ENCODE assay signal across 25 cellular contexts in the genomic region with DNA sequence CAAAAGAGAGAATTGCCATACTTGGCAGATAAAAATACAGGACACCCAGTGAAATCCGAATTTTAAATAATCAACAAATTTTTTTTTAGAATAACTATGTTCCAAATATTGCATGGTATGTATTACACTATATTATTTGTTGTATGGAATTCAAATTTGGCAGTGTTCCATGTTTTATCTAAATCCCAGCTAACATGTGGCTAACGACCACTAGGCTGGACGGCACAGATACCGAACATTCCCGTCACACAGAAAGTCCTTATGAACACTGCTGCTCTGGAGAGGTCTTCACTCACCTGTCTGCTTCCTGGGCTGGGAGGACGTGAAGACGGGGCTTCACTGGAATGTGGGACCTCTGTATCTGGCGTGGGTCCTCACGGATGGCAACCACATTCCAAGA. TPM values are rescaled to one million over a fixed set of nuclear protein-coding genes. Genes with fewer than 3 reads are reported as not detected.
DNase-seq lines count a peak whose midpoint lies in the region; TF ChIP-seq lines count a peak whose summit lies in the region.
"Had no signal": no experiment of that assay in that cellular context is flagged by ENCODE, and none has a peak within 500 bp of the region (broad histone marks: within the 10 kb centered on the region; RNA-seq: fewer than 3 reads in every experiment).

No MANE protein-coding gene starts in this region.

- H3K4me3 Mint-ChIP-seq in osteocyte (ENCODE audit: unreplicated experiment) = peak overlapping the region; percentile 16
- no peak overlapping the region for H3K4me3 Mint-ChIP-seq in type B pancreatic cell
- H3K4me3 Mint-ChIP-seq: activated CD4-positive, alpha-beta T cell treated with anti-CD3 and anti-CD28 coated beads, Interleukin-2, amount 10 ng/mL, durations not matched to agents 24 days and 14 days; activated naive CD8-positive, alpha-beta T cell treated with anti-CD3 and anti-CD28 coated beads, Interleukin-2, amount 50 U/mL, for 24 hours; activated T-cell treated with anti-CD3 and anti-CD28 coated beads, Interleukin-2, amount 50 U/mL, for 4 hours; CD8-positive, alpha-beta memory T cell; nephron progenitor cell had no signal

- H3K4me1 Mint-ChIP-seq in osteocyte (ENCODE audit: unreplicated experiment) = peaks cover 87% of the 10 kb centered on the region
- peaks cover 46% of the 10 kb centered on the region for H3K4me1 Mint-ChIP-seq in type B pancreatic cell (ENCODE audit: unreplicated experiment)

- H3K4me1 ChIP-seq in left ventricle myocardium inferior (peaks cover 39% of the 10 kb centered on the region), right atrium auricular region (peaks cover 0 to 32% of the 10 kb centered on the region in 2 donors), vagina (peaks cover 47% of the 10 kb centered on the region)

- DNase-seq in left ventricle myocardium inferior (no peak), right atrium auricular region (ENCODE audit: low spot score) (no peak), fibroblast of villous mesenchyme (ENCODE audit: low read depth) (peak; percentile 39), osteocyte (ENCODE audit: extremely low spot score, unreplicated experiment) (no peak), vagina (ENCODE audit: extremely low spot score in 2 of 2) (no peak), type B pancreatic cell (ENCODE audit: extremely low spot score, unreplicated experiment) (no peak), GM13976 (ENCODE audit: low spot score) (no peak), middle frontal gyrus (ENCODE audit: extremely low spot score, low spot score) (no peak)
- DNase-seq: activated CD4-positive, alpha-beta T cell treated with anti-CD3 and anti-CD28 coated beads, Interleukin-2, amount 10 ng/mL, durations not matched to agents 24 days and 14 days; activated gamma-delta T cell treated with Interleukin-2 at 50 U/mL for 16 hours; activated naive CD8-positive, alpha-beta T cell treated with anti-CD3 and anti-CD28 coated beads, Interleukin-2, amount 50 U/mL, for 24 hours; activated T-cell treated with anti-CD3 and anti-CD28 coated beads, Interleukin-2, amount 50 U/mL, for 4 hours; body of pancreas; CD8-positive, alpha-beta memory T cell; DMS 273 treated with DMSO at 0.1 percent for 48 hours; effector CD4-positive, alpha-beta T cell; left lung; NCI-H1105; NCI-H1930; NCI-H2227 treated with DMSO at 0.1 percent for 48 hours; NCI-H526 treated with DMSO at 0.1 percent for 48 hours; nephron progenitor cell; Right ventricle myocardium superior; stimulated activated naive CD4-positive, alpha-beta T cell; T-helper 2 cell had no signal

- TF ChIP-seq POLR2A in vagina (IDR thresholded peaks at IDR 0.05) = no peak

- TF ChIP-seq CTCF in left ventricle myocardium inferior (IDR thresholded peaks at IDR 0.05; ENCODE audit: borderline replicate concordance) = no peak
- TF ChIP-seq CTCF in right atrium auricular region (IDR thresholded peaks at IDR 0.05) = no peak
- no peak for TF ChIP-seq CTCF in fibroblast of villous mesenchyme (IDR thresholded peaks at IDR 0.05; ENCODE audit: insufficient read depth, low read depth, low read length)
- no peak for TF ChIP-seq CTCF in osteocyte (IDR thresholded peaks at IDR 0.05)
- TF ChIP-seq CTCF in vagina (IDR thresholded peaks at IDR 0.05) = no peak
- TF ChIP-seq CTCF in type B pancreatic cell (conservative IDR thresholded peaks at IDR 0.05) = no peak
- no peak for TF ChIP-seq CTCF in GM13976 (IDR thresholded peaks at IDR 0.05; ENCODE audit: borderline replicate concordance, control extremely low read depth, extremely low read depth, insufficient read depth, missing control alignments)

- peaks cover 11% of the 10 kb centered on the region for H3K9me3 ChIP-seq in left ventricle myocardium inferior (replicated peaks)
- H3K9me3 ChIP-seq in right atrium auricular region = no peaks in the 10 kb centered on the region
- H3K9me3 ChIP-seq in vagina = no peaks in the 10 kb centered on the region
- H3K9me3 ChIP-seq: body of pancreas had no signal

- H3K27me3 Mint-ChIP-seq in osteocyte (ENCODE audit: unreplicated experiment) (no peaks in the 10 kb centered on the region), type B pancreatic cell (no peaks in the 10 kb centered on the region)
- H3K27me3 Mint-ChIP-seq: activated CD4-positive, alpha-beta T cell treated with anti-CD3 and anti-CD28 coated beads, Interleukin-2, amount 10 ng/mL, durations not matched to agents 24 days and 14 days had no signal

- H3K27ac ChIP-seq in left ventricle myocardium inferior (replicated peaks) (peak overlapping the region; percentile 71), right atrium auricular region (peak overlapping the region in 1 of 2 donors; percentile 49), vagina (peak overlapping the region; percentile 74)

- H3K4me3 ChIP-seq in left ventricle myocardium inferior (no peak overlapping the region), right atrium auricular region (no peak overlapping the region), fibroblast of villous mesenchyme (ENCODE audit: low read depth, low read length) (no peak overlapping the region), vagina (no peak overlapping the region)
- H3K4me3 ChIP-seq: body of pancreas, left lung had no signal

- H3K36me3 Mint-ChIP-seq in osteocyte (ENCODE audit: unreplicated experiment) (peaks cover 9% of the 10 kb centered on the region), type B pancreatic cell (peaks cover 6% of the 10 kb centered on the region)

- H3K36me3 ChIP-seq in left ventricle myocardium inferior (peaks cover 4% of the 10 kb centered on the region), right atrium auricular region (peaks cover 6% of the 10 kb centered on the region), vagina (no peaks in the 10 kb centered on the region)

- in situ Hi-C loops in GM13976 (cut with MboI; ENCODE audit: low sequenced_read_pairs, unreplicated experiment) = no loop called here

- H3K27ac Mint-ChIP-seq in osteocyte (ENCODE audit: unreplicated experiment) (peak overlapping the region; percentile 96), type B pancreatic cell (no peak overlapping the region)
- H3K27ac Mint-ChIP-seq: activated CD4-positive, alpha-beta T cell treated with anti-CD3 and anti-CD28 coated beads, Interleukin-2, amount 10 ng/mL, durations not matched to agents 24 days and 14 days; activated naive CD8-positive, alpha-beta T cell treated with anti-CD3 and anti-CD28 coated beads, Interleukin-2, amount 50 U/mL, for 24 hours had no signal

- intact Hi-C loops in left ventricle myocardium inferior (cut with micrococcal nuclease) (no loop called here), vagina (cut with DNase I) (no loop called here)

- H3K9me3 Mint-ChIP-seq in osteocyte (ENCODE audit: unreplicated experiment) = no peaks in the 10 kb centered on the region
- no peaks in the 10 kb centered on the region for H3K9me3 Mint-ChIP-seq in type B pancreatic cell

- H3K27me3 ChIP-seq in left ventricle myocardium inferior (ENCODE audit: low read depth) (no peaks in the 10 kb centered on the region), right atrium auricular region (no peaks in the 10 kb centered on the region), vagina (no peaks in the 10 kb centered on the region)
- H3K27me3 ChIP-seq: body of pancreas, left lung had no signal

RNA-seq across cellular contexts. Expression of gene SNX5, which starts 32.8 kb away (rescaled TPM):
- 46.3 TPM for total RNA-seq in left ventricle myocardium inferior
- total RNA-seq in right atrium auricular region = 10 to 100 TPM; 37.3 to 50.3 TPM
- total RNA-seq in fibroblast of villous mesenchyme = 88.6 and 114 TPM in 2 replicates
- 140 and 147 TPM in 2 replicates for total RNA-seq in osteocyte
- total RNA-seq in vagina = 159 TPM
- total RNA-seq in type B pancreatic cell (ENCODE audit: low replicate concordance) = 87.4 and 115 TPM in 2 replicates

RNA-seq across cellular contexts. Expression of gene MGME1, which starts 33.1 kb away (rescaled TPM):
- total RNA-seq in left ventricle myocardium inferior (13.6 TPM), right atrium auricular region (1 to 10 TPM; 2.7 to 7.1 TPM), fibroblast of villous mesenchyme (9.5 and 10.6 TPM in 2 replicates), osteocyte (38.5 and 40.5 TPM in 2 replicates), vagina (8.6 TPM), type B pancreatic cell (ENCODE audit: low replicate concordance) (31.2 and 32.7 TPM in 2 replicates)
